ENCODE assay signal across 18 cellular contexts in the genomic region with DNA sequence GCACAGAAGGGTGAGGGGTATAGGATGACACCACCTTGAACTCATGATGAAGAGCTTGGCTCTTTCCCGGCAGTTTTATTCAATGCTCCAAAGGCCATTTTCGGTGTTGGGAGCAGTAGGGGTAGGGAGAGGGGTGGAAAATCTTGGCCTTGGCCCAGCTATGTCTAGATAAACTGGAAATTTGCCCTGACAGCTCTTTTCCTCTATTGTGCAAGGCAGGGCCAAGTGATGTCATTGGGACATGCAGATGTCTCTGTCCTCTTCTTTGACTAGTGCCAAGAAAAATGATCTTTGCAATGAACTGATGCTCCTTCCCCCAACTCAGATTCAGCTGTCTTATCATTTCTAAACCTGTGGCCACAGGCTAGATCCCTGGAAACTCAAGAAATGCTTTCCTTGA. TPM values are rescaled to one million over a fixed set of nuclear protein-coding genes. Genes with fewer than 3 reads are reported as not detected.
DNase-seq lines count a peak whose midpoint lies in the region; ATAC-seq and TF ChIP-seq lines count a peak whose summit lies in the region.
"Had no signal": no experiment of that assay in that cellular context is flagged by ENCODE, and none has a peak within 500 bp of the region (broad histone marks: within the 10 kb centered on the region; RNA-seq: fewer than 3 reads in every experiment).

No MANE protein-coding gene starts in this region.

- no peak overlapping the region for H3K27ac ChIP-seq in gastrocnemius medialis
- no peak overlapping the region for H3K27ac ChIP-seq in PC-9

- POLR2A ChIA-PET in activated CD4-positive, alpha-beta memory T cell treated with anti-CD3 and anti-CD28 coated beads, Interleukin-2, amount 10 ng/mL, durations not matched to agents 7 days and 5 days (lab: Charles Lee): interaction anchor here (0.8 to 1.9 kb wide), 8 partner anchors 12 to 65 kb away, joined by 3 to 9 read pairs (median 3); no protein-coding TSS in a partner anchor
- POLR2A ChIA-PET in PC-9 (lab: Charles Lee; ENCODE audit: unreplicated experiment): no interaction called here

- H3K27ac Mint-ChIP-seq in activated naive CD4-positive, alpha-beta T cell treated with anti-CD3 and anti-CD28 coated beads for 36 hours: peak overlapping the region; percentile 94
- H3K27ac Mint-ChIP-seq in activated CD4-positive, alpha-beta memory T cell treated with anti-CD3 and anti-CD28 coated beads, Interleukin-2, amount 10 ng/mL, durations not matched to agents 7 days and 5 days: peak overlapping the region; percentile 65
- H3K27ac Mint-ChIP-seq: stimulated activated memory B cell treated with anti-CD40 and anti-IgM and Interleukin-4, amounts not matched to agents 10 μg/mL and 1 μg/mL and 100 μg/mL, for 72 hours had no signal

- no peak overlapping the region for H2AFZ ChIP-seq in PC-9

- H3K27me3 ChIP-seq in gastrocnemius medialis (no peaks in the 10 kb centered on the region), PC-9 (ENCODE audit: insufficient read depth, low read depth) (peaks cover 3% of the 10 kb centered on the region; the same call in 1 of the 2 replicates)

- H3F3A ChIP-seq in PC-9 (ENCODE audit: insufficient read depth, low read depth): no peaks in the 10 kb centered on the region

- DNase-seq in activated naive CD4-positive, alpha-beta T cell treated with anti-CD3 and anti-CD28 coated beads for 36 hours: no peak
- DNase-seq in activated naive CD4-positive, alpha-beta T cell treated with anti-CD3 and anti-CD28 coated beads, Interleukin-2, amount 50 U/mL, for 16 hours: no peak
- DNase-seq in activated CD4-positive, alpha-beta memory T cell treated with anti-CD3 and anti-CD28 coated beads, Interleukin-2, amount 10 ng/mL, durations not matched to agents 7 days and 5 days: no peak
- DNase-seq in fibroblast of pulmonary artery (ENCODE audit: low read depth) (peak; percentile 35), gastrocnemius medialis (peak; percentile 11 to 26), PC-9 (no peak), NAMALWA (ENCODE audit: low spot score) (no peak), NCI-H524 treated with DMSO at 0.1 percent for 48 hours (lab: John Stamatoyannopoulos, UW) (no peak)
- DNase-seq: ACHN; activated CD8-positive, alpha-beta memory T cell treated with anti-CD3 and anti-CD28 coated beads for 24 hours; NCI-H146 had no signal

- H3K9me3 ChIP-seq in gastrocnemius medialis (no peaks in the 10 kb centered on the region), PC-9 (ENCODE audit: insufficient read depth, low read depth) (no peaks in the 10 kb centered on the region)

- no peaks in the 10 kb centered on the region for H3K27me3 Mint-ChIP-seq in activated naive CD4-positive, alpha-beta T cell treated with anti-CD3 and anti-CD28 coated beads for 36 hours (ENCODE audit: low read depth)
- no peaks in the 10 kb centered on the region for H3K27me3 Mint-ChIP-seq in activated CD4-positive, alpha-beta memory T cell treated with anti-CD3 and anti-CD28 coated beads, Interleukin-2, amount 10 ng/mL, durations not matched to agents 7 days and 5 days
- H3K27me3 Mint-ChIP-seq: central memory CD8-positive, alpha-beta T cell had no signal

- TF ChIP-seq CTCF in fibroblast of pulmonary artery (IDR thresholded peaks at IDR 0.05; ENCODE audit: low read length, missing control alignments) (no peak), gastrocnemius medialis (IDR thresholded peaks at IDR 0.05 in 4 of 5, conservative IDR thresholded peaks at IDR 0.05 in 1 of 5) (no peak), PC-9 (conservative IDR thresholded peaks at IDR 0.05) (no peak)

- peaks cover 72% of the 10 kb centered on the region for H3K4me1 Mint-ChIP-seq in activated naive CD4-positive, alpha-beta T cell treated with anti-CD3 and anti-CD28 coated beads for 36 hours (ENCODE audit: low read depth)
- peaks cover 70% of the 10 kb centered on the region for H3K4me1 Mint-ChIP-seq in activated CD4-positive, alpha-beta memory T cell treated with anti-CD3 and anti-CD28 coated beads, Interleukin-2, amount 10 ng/mL, durations not matched to agents 7 days and 5 days

- no peak overlapping the region for H3K4me3 ChIP-seq in fibroblast of pulmonary artery (replicated peaks; ENCODE audit: low read depth, low read length)
- H3K4me3 ChIP-seq in gastrocnemius medialis: no peak overlapping the region
- no peak overlapping the region for H3K4me3 ChIP-seq in PC-9
- H3K4me3 ChIP-seq: GM12878, smooth muscle cell had no signal

- no peaks in the 10 kb centered on the region for H3K79me2 ChIP-seq in PC-9 (ENCODE audit: low read depth)

- peaks cover 0 to 11% of the 10 kb centered on the region in 2 donors for H3K36me3 ChIP-seq in gastrocnemius medialis
- no peaks in the 10 kb centered on the region for H3K36me3 ChIP-seq in PC-9 (ENCODE audit: low read depth)

- H3K9me2 ChIP-seq in PC-9 (ENCODE audit: insufficient read depth): no peaks in the 10 kb centered on the region

- CTCF ChIA-PET in activated naive CD4-positive, alpha-beta T cell treated with anti-CD3 and anti-CD28 coated beads for 36 hours (lab: Charles Lee): interaction anchor here (0.6 to 2.2 kb wide), 11 partner anchors 15 to 421 kb away, joined by 3 to 11 read pairs (median 5); partner anchors contain the start of gene PRKCQ
- CTCF ChIA-PET in activated CD4-positive, alpha-beta memory T cell treated with anti-CD3 and anti-CD28 coated beads, Interleukin-2, amount 10 ng/mL, durations not matched to agents 7 days and 5 days (lab: Charles Lee): interaction anchor here (1.0 to 1.5 kb wide), 5 partner anchors 15 to 60 kb away, joined by 4 to 6 read pairs (median 4); no protein-coding TSS in a partner anchor
- CTCF ChIA-PET in PC-9 (lab: Charles Lee): interaction anchor here (0.6 kb wide), 1 partner anchor 1437 kb away, joined by 3 read pairs; no protein-coding TSS in a partner anchor

- BruUV-seq in PC-9 (replicated peaks; lab: Mats Ljungman, UMichigan): no TSS peak

- no peaks in the 10 kb centered on the region for H4K20me1 ChIP-seq in PC-9 (ENCODE audit: insufficient read depth)

- no peak for ATAC-seq in gastrocnemius medialis
- ATAC-seq: GM12878; stimulated activated memory B cell treated with anti-CD40 and anti-IgM and Interleukin-4, amounts not matched to agents 10 μg/mL and 1 μg/mL and 100 μg/mL, for 72 hours had no signal

- peaks cover 6% of the 10 kb centered on the region for H3K9me3 Mint-ChIP-seq in activated naive CD4-positive, alpha-beta T cell treated with anti-CD3 and anti-CD28 coated beads for 36 hours
- peaks cover 17% of the 10 kb centered on the region for H3K9me3 Mint-ChIP-seq in activated CD4-positive, alpha-beta memory T cell treated with anti-CD3 and anti-CD28 coated beads, Interleukin-2, amount 10 ng/mL, durations not matched to agents 7 days and 5 days

- TF ChIP-seq POLR2A in gastrocnemius medialis (IDR thresholded peaks at IDR 0.05): no peak

- intact Hi-C loops in activated naive CD4-positive, alpha-beta T cell treated with anti-CD3 and anti-CD28 coated beads for 36 hours (cut with micrococcal nuclease): loop anchor here (1.0 kb wide), 1 partner anchor 8 kb away; no protein-coding TSS in a partner anchor
- intact Hi-C loops in gastrocnemius medialis (cut with DNase I; ENCODE audit: low total_unique reads): no loop called here
- intact Hi-C loops in PC-9 (cut with micrococcal nuclease; ENCODE audit: unreplicated experiment): no loop called here

- in situ Hi-C loops in gastrocnemius medialis (cut with MboI; ENCODE audit: low sequenced_read_pairs in 4 of 4): no loop called here

- no peak overlapping the region for H3K4me2 ChIP-seq in PC-9
- H3K4me2 ChIP-seq: smooth muscle cell had no signal

- H3K4me1 ChIP-seq in gastrocnemius medialis (peaks cover 5 to 8% of the 10 kb centered on the region in 2 donors), PC-9 (replicated peaks; ENCODE audit: insufficient read depth) (no peaks in the 10 kb centered on the region)

- peaks cover 34% of the 10 kb centered on the region for H3K36me3 Mint-ChIP-seq in activated naive CD4-positive, alpha-beta T cell treated with anti-CD3 and anti-CD28 coated beads for 36 hours (ENCODE audit: low read depth)
- peaks cover 54% of the 10 kb centered on the region for H3K36me3 Mint-ChIP-seq in activated CD4-positive, alpha-beta memory T cell treated with anti-CD3 and anti-CD28 coated beads, Interleukin-2, amount 10 ng/mL, durations not matched to agents 7 days and 5 days (ENCODE audit: low read depth)
- H3K36me3 Mint-ChIP-seq: stimulated activated memory B cell treated with anti-CD40 and anti-IgM and Interleukin-4, amounts not matched to agents 10 μg/mL and 1 μg/mL and 100 μg/mL, for 72 hours had no signal

- peak overlapping the region; percentile 65 for H3K4me3 Mint-ChIP-seq in activated naive CD4-positive, alpha-beta T cell treated with anti-CD3 and anti-CD28 coated beads for 36 hours
- no peak overlapping the region for H3K4me3 Mint-ChIP-seq in activated CD4-positive, alpha-beta memory T cell treated with anti-CD3 and anti-CD28 coated beads, Interleukin-2, amount 10 ng/mL, durations not matched to agents 7 days and 5 days
- H3K4me3 Mint-ChIP-seq: central memory CD8-positive, alpha-beta T cell; stimulated activated memory B cell treated with anti-CD40 and anti-IgM and Interleukin-4, amounts not matched to agents 10 μg/mL and 1 μg/mL and 100 μg/mL, for 72 hours had no signal

RNA-seq across cellular contexts. Expression of gene PRKCQ, which starts 27.7 kb away (rescaled TPM):
- 10 to 100 TPM; 49.5 to 53.0 TPM for total RNA-seq in activated naive CD4-positive, alpha-beta T cell treated with anti-CD3 and anti-CD28 coated beads for 36 hours
- total RNA-seq in activated CD4-positive, alpha-beta memory T cell treated with anti-CD3 and anti-CD28 coated beads, Interleukin-2, amount 10 ng/mL, durations not matched to agents 7 days and 5 days: 10 to 100 TPM; 69.3 to 70.6 TPM
- total RNA-seq in gastrocnemius medialis (10 to 100 TPM; 25.8 to 70.7 (median 38.8) TPM), PC-9 (2021) (4.0 and 5.3 TPM in 2 replicates)
- total RNA-seq: LHCN-M2, osteoblast, SK-MEL-5 had no signal

Comparison
In these comparisons a context has a peak if more than half of its experiments do, and no peak if none do; other contexts are left out.
1. DNase-seq: peak in fibroblast of pulmonary artery (single experiment) and gastrocnemius medialis (2 of 2); none in activated naive CD4-positive, alpha-beta T cell treated with anti-CD3 and anti-CD28 coated beads for 36 hours (single experiment), activated naive CD4-positive, alpha-beta T cell treated with anti-CD3 and anti-CD28 coated beads, Interleukin-2, amount 50 U/mL, for 16 hours (single experiment), activated CD4-positive, alpha-beta memory T cell treated with anti-CD3 and anti-CD28 coated beads, Interleukin-2, amount 10 ng/mL, durations not matched to agents 7 days and 5 days (single experiment), PC-9 (0 of 2), NAMALWA (single experiment) and NCI-H524 treated with DMSO at 0.1 percent for 48 hours (single experiment).